In genomic region chr19:2089001-2089711, GRCh38 we compare ENCODE assay signal across 8 cellular contexts. TPM values are rescaled to one million over a fixed set of nuclear protein-coding genes. Genes with fewer than 3 reads are reported as not detected.
DNase-seq lines count a peak whose midpoint lies in the region; ATAC-seq lines count a peak whose summit lies in the region.

No MANE protein-coding gene starts in this region.

- ATAC-seq in esophagus mucosa (peak; percentile 48), GM21381 (IDR thresholded peaks at IDR 0.05; ENCODE audit: unreplicated experiment) (no peak)

- no peaks in the 10 kb centered on the region for H3K9me3 Mint-ChIP-seq in stimulated activated naive CD8-positive, alpha-beta T cell treated with anti-CD3 and anti-CD28 coated beads, Interleukin-15, Interleukin-2, amounts not matched to agents 100 ng/mL and 50 ng/mL, for 24 hours

- H3K27ac Mint-ChIP-seq in stimulated activated naive CD8-positive, alpha-beta T cell treated with anti-CD3 and anti-CD28 coated beads, Interleukin-15, Interleukin-2, amounts not matched to agents 100 ng/mL and 50 ng/mL, for 24 hours: peak overlapping the region; percentile 87

- peak; percentile 5 for DNase-seq in NCI-H748 (lab: John Stamatoyannopoulos, UW; ENCODE audit: unreplicated experiment)
- no peak for DNase-seq in NCI-H748 treated with DMSO at 0.1 percent for 48 hours (lab: John Stamatoyannopoulos, UW)
- DNase-seq in RPMI8226: peak; percentile 69
- no peak for DNase-seq in cerebellar cortex (ENCODE audit: low spot score)
- no peak for DNase-seq in HuH-7 (ENCODE audit: low spot score)

- peaks cover 3% of the 10 kb centered on the region for H3K27me3 Mint-ChIP-seq in stimulated activated naive CD8-positive, alpha-beta T cell treated with anti-CD3 and anti-CD28 coated beads, Interleukin-15, Interleukin-2, amounts not matched to agents 100 ng/mL and 50 ng/mL, for 24 hours

- peaks cover 39% of the 10 kb centered on the region for H3K36me3 Mint-ChIP-seq in stimulated activated naive CD8-positive, alpha-beta T cell treated with anti-CD3 and anti-CD28 coated beads, Interleukin-15, Interleukin-2, amounts not matched to agents 100 ng/mL and 50 ng/mL, for 24 hours (ENCODE audit: low read depth)

- H3K4me3 Mint-ChIP-seq in stimulated activated naive CD8-positive, alpha-beta T cell treated with anti-CD3 and anti-CD28 coated beads, Interleukin-15, Interleukin-2, amounts not matched to agents 100 ng/mL and 50 ng/mL, for 24 hours: peak overlapping the region; percentile 71

- H3K4me1 Mint-ChIP-seq in stimulated activated naive CD8-positive, alpha-beta T cell treated with anti-CD3 and anti-CD28 coated beads, Interleukin-15, Interleukin-2, amounts not matched to agents 100 ng/mL and 50 ng/mL, for 24 hours (ENCODE audit: low read depth): peaks cover 82% of the 10 kb centered on the region

RNA-seq across cellular contexts. Expression of gene MOB3A, which starts 7.0 kb away (rescaled TPM):
- total RNA-seq in esophagus mucosa: 28.1 TPM

RNA-seq across cellular contexts. Expression of gene IZUMO4, which starts 7.6 kb away (rescaled TPM):
- total RNA-seq in esophagus mucosa: 4.7 TPM

RNA-seq across cellular contexts. Expression of gene MKNK2, which starts 38.1 kb away (rescaled TPM):
- 311 TPM for total RNA-seq in esophagus mucosa

Comparison
In these comparisons a context has a peak if more than half of its experiments do, and no peak if none do; other contexts are left out.
1. DNase-seq: peak in NCI-H748 (single experiment) and RPMI8226 (single experiment); none in NCI-H748 treated with DMSO at 0.1 percent for 48 hours (single experiment), cerebellar cortex (single experiment) and HuH-7 (single experiment).